In the genomic region with DNA sequence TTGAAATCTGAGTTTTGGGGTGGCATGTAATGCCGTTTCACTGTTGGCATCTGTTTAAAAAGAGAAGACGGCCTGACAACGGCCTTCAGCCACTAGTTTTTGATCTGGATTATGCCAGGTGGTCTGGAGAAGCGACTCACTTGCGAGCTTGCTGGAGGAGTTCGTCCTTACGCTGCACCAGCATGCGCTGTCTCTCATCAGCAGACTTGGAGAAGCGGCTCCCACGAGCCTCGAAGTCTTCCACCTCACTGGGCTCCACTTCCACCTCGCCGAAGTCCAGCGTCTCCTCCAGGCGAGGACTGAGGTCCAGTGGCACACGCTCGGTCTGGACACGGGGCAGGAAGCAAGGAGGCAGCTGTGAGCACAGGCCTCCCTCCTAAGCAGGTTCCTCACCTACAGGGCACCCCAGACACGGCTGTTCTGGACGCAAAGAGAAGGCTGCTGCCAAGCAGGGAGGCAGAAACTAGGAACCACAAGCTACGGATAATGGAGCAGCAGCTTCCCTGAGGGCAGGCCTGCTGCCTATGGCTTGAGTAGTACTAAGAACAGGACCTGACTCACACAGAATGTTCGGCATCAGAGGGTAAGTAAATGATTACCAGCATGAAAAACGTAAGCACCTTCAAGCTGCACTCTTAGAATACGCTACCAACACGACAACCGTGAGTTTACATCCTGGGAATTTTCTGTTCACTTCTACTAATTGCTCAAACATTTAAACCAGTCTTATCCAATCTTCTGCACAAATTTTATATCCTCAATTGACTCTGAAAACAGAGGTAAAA, we compare ENCODE assay signal across 24 cellular contexts.
"Had no signal": no experiment of that assay in that cellular context is flagged by ENCODE, and none has a peak within 500 bp of the region (broad histone marks: within the 10 kb centered on the region; RNA-seq: fewer than 3 reads in every experiment).

No MANE protein-coding gene starts in this region.

- FAIRE-seq: endometrium had no signal

- H3K4me1 Mint-ChIP-seq: neural crest cell had no signal

- H3K27ac Mint-ChIP-seq: activated T-helper 1 cell treated with anti-CD3 and anti-CD28 coated beads, Interleukin-12 subunit alpha, Interleukin-12 subunit beta, Interleukin-2, Interleukin-4 antibody, amounts not matched to agents 30 ng/mL and 10 ng/mL and 1 ng/mL, durations not matched to agents 14 hours and 24 hours and 36 hours; brain; dendritic cell treated with granulocyte-macrophage colony-stimulating factor and Interleukin-4, amounts not matched to agents 40 ng/mL and 50 ng/mL, for 4 days; progenitor cell of endocrine pancreas; stimulated activated naive CD8-positive, alpha-beta T cell treated with anti-CD3 and anti-CD28 coated beads, Interleukin-15, Interleukin-2, amounts not matched to agents 100 ng/mL and 50 ng/mL, for 24 hours; T-helper 2 cell treated with Interferon-gamma antibody and Interleukin-4, amounts not matched to agents 5 μg/mL and 100 μg/mL, for 36 hours had no signal

- H3K27me3 Mint-ChIP-seq: activated naive CD4-positive, alpha-beta T cell treated with anti-CD3 and anti-CD28 coated beads, Interleukin-2, amount 50 U/mL, for 24 hours; brain; dendritic cell treated with granulocyte-macrophage colony-stimulating factor and Interleukin-4, amounts not matched to agents 40 ng/mL and 50 ng/mL, for 4 days; naive B cell; progenitor cell of endocrine pancreas; stimulated activated naive CD8-positive, alpha-beta T cell treated with anti-CD3 and anti-CD28 coated beads, Interleukin-15, Interleukin-2, amounts not matched to agents 100 ng/mL and 50 ng/mL, for 24 hours; T-cell had no signal

- H3K9me3 Mint-ChIP-seq: activated naive CD4-positive, alpha-beta T cell treated with anti-CD3 and anti-CD28 coated beads, Interleukin-2, amount 50 U/mL, for 24 hours; activated T-helper 1 cell treated with anti-CD3 and anti-CD28 coated beads, Interleukin-12 subunit alpha, Interleukin-12 subunit beta, Interleukin-2, Interleukin-4 antibody, amounts not matched to agents 30 ng/mL and 10 ng/mL and 1 ng/mL, durations not matched to agents 14 hours and 24 hours and 36 hours; dendritic cell treated with granulocyte-macrophage colony-stimulating factor and Interleukin-4, amounts not matched to agents 40 ng/mL and 50 ng/mL, for 4 days; naive B cell; neural crest cell; stimulated activated naive CD8-positive, alpha-beta T cell treated with anti-CD3 and anti-CD28 coated beads, Interleukin-15, Interleukin-2, amounts not matched to agents 100 ng/mL and 50 ng/mL, for 24 hours; T-cell; T-helper 2 cell treated with Interferon-gamma antibody and Interleukin-4, amounts not matched to agents 5 μg/mL and 100 μg/mL, for 36 hours had no signal

- DNase-seq: activated CD4-positive, alpha-beta T cell treated with anti-CD3 and anti-CD28 coated beads, Interleukin-2, amount 50 U/mL, for 1 hour; activated CD4-positive, CD25-positive, alpha-beta regulatory T cell treated with anti-CD3 and anti-CD28 coated beads, Interleukin-2, amount 50 U/mL, for 72 hours; activated CD8-positive, alpha-beta memory T cell treated with anti-CD3 and anti-CD28 coated beads, Interleukin-2, amount 50 U/mL, for 48 hours; activated gamma-delta T cell; caudate nucleus; effector CD4-positive, alpha-beta T cell; heart right ventricle; mesendoderm; naive B cell; spleen; stimulated activated CD4-positive, alpha-beta T cell treated with anti-CD3 and anti-CD28 coated beads, Interleukin-4, amount 100 ng/mL, for 1 hour; tibial artery; uterus; WERI-Rb-1 had no signal

- ATAC-seq: heart right ventricle, T-cell had no signal

- H3K4me3 Mint-ChIP-seq: activated naive CD4-positive, alpha-beta T cell treated with anti-CD3 and anti-CD28 coated beads, Interleukin-2, amount 50 U/mL, for 24 hours; activated T-helper 1 cell treated with anti-CD3 and anti-CD28 coated beads, Interleukin-12 subunit alpha, Interleukin-12 subunit beta, Interleukin-2, Interleukin-4 antibody, amounts not matched to agents 30 ng/mL and 10 ng/mL and 1 ng/mL, durations not matched to agents 14 hours and 24 hours and 36 hours; brain; dendritic cell treated with granulocyte-macrophage colony-stimulating factor and Interleukin-4, amounts not matched to agents 40 ng/mL and 50 ng/mL, for 4 days; naive B cell; neural crest cell; stimulated activated naive CD8-positive, alpha-beta T cell treated with anti-CD3 and anti-CD28 coated beads, Interleukin-15, Interleukin-2, amounts not matched to agents 100 ng/mL and 50 ng/mL, for 24 hours; T-cell; T-helper 2 cell treated with Interferon-gamma antibody and Interleukin-4, amounts not matched to agents 5 μg/mL and 100 μg/mL, for 36 hours had no signal
